Comparison of ENCODE assay signal across 9 cellular contexts in genomic region chr5:95759634-95760033, GRCh38. TPM values are rescaled to one million over a fixed set of nuclear protein-coding genes. Genes with fewer than 3 reads are reported as not detected.
DNase-seq lines count a peak whose midpoint lies in the region; ATAC-seq and TF ChIP-seq lines count a peak whose summit lies in the region.
"Had no signal": no experiment of that assay in that cellular context is flagged by ENCODE, and none has a peak within 500 bp of the region (broad histone marks: within the 10 kb centered on the region; RNA-seq: fewer than 3 reads in every experiment).

No MANE protein-coding gene starts in this region.

- H3K27me3 ChIP-seq in CD4-positive, alpha-beta memory T cell (ENCODE audit: insufficient read depth, low read length), result no peaks in the 10 kb centered on the region
- H3K27me3 ChIP-seq in Loucy (ENCODE audit: insufficient read depth, low read length, poor library complexity, severe bottlenecking) (no peaks in the 10 kb centered on the region), foreskin keratinocyte (no peaks in the 10 kb centered on the region)
- H3K27me3 ChIP-seq: tibial artery had no signal

- H3K4me2 ChIP-seq in Loucy (ENCODE audit: low read depth, low read length, poor library complexity, severe bottlenecking), result peak overlapping the region; percentile 82

- POLR2A ChIA-PET in CD4-positive, alpha-beta memory T cell (lab: Charles Lee; ENCODE audit: partially characterized antibody), result interaction anchor here (1.1 kb wide), 1 partner anchor 112 kb away, joined by 4 read pairs; no protein-coding TSS in a partner anchor

- TF ChIP-seq CTCF in Loucy (conservative IDR thresholded peaks at IDR 0.05; ENCODE audit: low read length) (no peak), foreskin keratinocyte (conservative IDR thresholded peaks at IDR 0.05) (no peak)

- DNase-seq in CD4-positive, alpha-beta memory T cell, result no peak
- no peak for DNase-seq in central memory CD8-positive, alpha-beta T cell (ENCODE audit: low spot score in 2 of 2)
- no peak for DNase-seq in natural killer cell treated with Interleukin-12 subunit alpha and Interleukin-12 subunit beta and Interleukin-15 and Interleukin-18, amount 100 ng/mL, for 72 hours (ENCODE audit: low spot score)
- DNase-seq in foreskin keratinocyte (no peak), 8988T (no peak)
- DNase-seq: tibial artery had no signal

- H3K36me3 Mint-ChIP-seq in CD4-positive, alpha-beta memory T cell, result peaks cover 0 to 3% of the 10 kb centered on the region in 2 donors
- H3K36me3 Mint-ChIP-seq in central memory CD8-positive, alpha-beta T cell (ENCODE audit: insufficient read depth), result no peaks in the 10 kb centered on the region
- H3K36me3 Mint-ChIP-seq in natural killer cell treated with Interleukin-12 subunit alpha and Interleukin-12 subunit beta and Interleukin-15 and Interleukin-18, amount 100 ng/mL, for 72 hours, result peaks cover 4% of the 10 kb centered on the region

- peak; percentile 33 for ATAC-seq in central memory CD8-positive, alpha-beta T cell (replicated peaks; ENCODE audit: extremely low read depth, poor library complexity, severe bottlenecking)
- no peak for ATAC-seq in natural killer cell treated with Interleukin-12 subunit alpha and Interleukin-12 subunit beta and Interleukin-15 and Interleukin-18, amount 100 ng/mL, for 72 hours
- ATAC-seq in foreskin keratinocyte (no peak), HG02588 (IDR thresholded peaks at IDR 0.05; ENCODE audit: unreplicated experiment) (no peak), GM21528 (IDR thresholded peaks at IDR 0.05; ENCODE audit: low FRiP score, unreplicated experiment) (no peak)

- H3F3A ChIP-seq in Loucy (ENCODE audit: low read depth), result no peaks in the 10 kb centered on the region

- H3K4me3 Mint-ChIP-seq in CD4-positive, alpha-beta memory T cell, result peak overlapping the region in 4 of 8 donors; percentile 13 to 96 (median 40)
- H3K4me3 Mint-ChIP-seq in central memory CD8-positive, alpha-beta T cell, result no peak overlapping the region
- peak overlapping the region; percentile 81 for H3K4me3 Mint-ChIP-seq in natural killer cell treated with Interleukin-12 subunit alpha and Interleukin-12 subunit beta and Interleukin-15 and Interleukin-18, amount 100 ng/mL, for 72 hours

- peaks cover 27% of the 10 kb centered on the region for H3K4me1 ChIP-seq in CD4-positive, alpha-beta memory T cell (ENCODE audit: insufficient read depth, low read length)
- peaks cover 38% of the 10 kb centered on the region for H3K4me1 ChIP-seq in Loucy (ENCODE audit: insufficient read depth, low read length, poor library complexity, severe bottlenecking)
- peaks cover 13% of the 10 kb centered on the region for H3K4me1 ChIP-seq in foreskin keratinocyte

- intact Hi-C loops in CD4-positive, alpha-beta memory T cell (cut with micrococcal nuclease), result loop anchor here (1.0 kb wide), 1 partner anchor 205 kb away; the partner anchor contains the start of gene SKIC3

- H3K27ac ChIP-seq in CD4-positive, alpha-beta memory T cell (ENCODE audit: low read depth, low read length), result no peak overlapping the region
- no peak overlapping the region for H3K27ac ChIP-seq in foreskin keratinocyte

- no peak overlapping the region for H3K4me3 ChIP-seq in CD4-positive, alpha-beta memory T cell (ENCODE audit: low read length in 2 of 2)
- H3K4me3 ChIP-seq in Loucy (ENCODE audit: low read length, poor library complexity, severe bottlenecking), result no peak overlapping the region
- H3K4me3 ChIP-seq: tibial artery had no signal

- no peaks in the 10 kb centered on the region for H4K20me1 ChIP-seq in Loucy (ENCODE audit: insufficient read depth, low read length, poor library complexity, severe bottlenecking)

- H3K9me2 ChIP-seq in Loucy (replicated peaks; ENCODE audit: low read depth, low read length), result no peaks in the 10 kb centered on the region

- H3K4me1 Mint-ChIP-seq in CD4-positive, alpha-beta memory T cell, result peaks cover 17 to 33% (median 27%) of the 10 kb centered on the region in 4 donors
- peaks cover 38% of the 10 kb centered on the region for H3K4me1 Mint-ChIP-seq in central memory CD8-positive, alpha-beta T cell
- peaks cover 33 to 45% of the 10 kb centered on the region in 2 donors for H3K4me1 Mint-ChIP-seq in natural killer cell treated with Interleukin-12 subunit alpha and Interleukin-12 subunit beta and Interleukin-15 and Interleukin-18, amount 100 ng/mL, for 72 hours (ENCODE audit: low read depth in 2 of 2)

- no peak overlapping the region for H3K9ac ChIP-seq in Loucy (ENCODE audit: low read depth, low read length, poor library complexity, severe bottlenecking)

- H3K9me3 Mint-ChIP-seq in CD4-positive, alpha-beta memory T cell, result no peaks in the 10 kb centered on the region
- H3K9me3 Mint-ChIP-seq in central memory CD8-positive, alpha-beta T cell, result no peaks in the 10 kb centered on the region
- H3K9me3 Mint-ChIP-seq in natural killer cell treated with Interleukin-12 subunit alpha and Interleukin-12 subunit beta and Interleukin-15 and Interleukin-18, amount 100 ng/mL, for 72 hours, result no peaks in the 10 kb centered on the region

- no peaks in the 10 kb centered on the region for H3K79me2 ChIP-seq in Loucy (ENCODE audit: insufficient read depth, low read length)

- no peaks in the 10 kb centered on the region for H3K36me3 ChIP-seq in CD4-positive, alpha-beta memory T cell (ENCODE audit: insufficient read depth, low read length)
- H3K36me3 ChIP-seq in Loucy (ENCODE audit: insufficient read depth, low read length), result peaks cover 27% of the 10 kb centered on the region; the same call in 1 of the 2 replicates

- no peaks in the 10 kb centered on the region for H3K9me3 ChIP-seq in CD4-positive, alpha-beta memory T cell (ENCODE audit: control insufficient read depth in 1 of 2, low read length in 2 of 2)
- H3K9me3 ChIP-seq in Loucy (ENCODE audit: insufficient read depth, low read depth, low read length), result no peaks in the 10 kb centered on the region
- H3K9me3 ChIP-seq: tibial artery had no signal

- H3K27me3 Mint-ChIP-seq in CD4-positive, alpha-beta memory T cell, result no peaks in the 10 kb centered on the region
- H3K27me3 Mint-ChIP-seq in central memory CD8-positive, alpha-beta T cell, result no peaks in the 10 kb centered on the region
- no peaks in the 10 kb centered on the region for H3K27me3 Mint-ChIP-seq in natural killer cell treated with Interleukin-12 subunit alpha and Interleukin-12 subunit beta and Interleukin-15 and Interleukin-18, amount 100 ng/mL, for 72 hours

- CTCF ChIA-PET in CD4-positive, alpha-beta memory T cell (lab: Charles Lee; ENCODE audit: partially characterized antibody), result interaction anchor here (1.5 to 1.7 kb wide), 2 partner anchors 49 to 95 kb away, joined by 3 to 5 read pairs; no protein-coding TSS in a partner anchor

- no peak overlapping the region for H2AFZ ChIP-seq in Loucy (ENCODE audit: low read length)

- H3K27ac Mint-ChIP-seq in CD4-positive, alpha-beta memory T cell, result peak overlapping the region in 4 of 7 donors; percentile 54 to 91 (median 83)
- peak overlapping the region; percentile 86 for H3K27ac Mint-ChIP-seq in central memory CD8-positive, alpha-beta T cell (ENCODE audit: low read depth)
- peak overlapping the region; percentile 84 to 92 for H3K27ac Mint-ChIP-seq in natural killer cell treated with Interleukin-12 subunit alpha and Interleukin-12 subunit beta and Interleukin-15 and Interleukin-18, amount 100 ng/mL, for 72 hours

RNA-seq across cellular contexts. Expression of gene RHOBTB3, which starts 28.5 kb away (rescaled TPM):
- under 1 TPM; 0.32 to 0.61 TPM for total RNA-seq in CD4-positive, alpha-beta memory T cell
- polyA plus RNA-seq in CD4-positive, alpha-beta memory T cell, result 1 to 10 TPM; 1.6 to 1.8 TPM
- 10 to 100 TPM; 14.7 to 17.4 TPM for total RNA-seq in natural killer cell treated with Interleukin-12 subunit alpha and Interleukin-12 subunit beta and Interleukin-15 and Interleukin-18, amount 100 ng/mL, for 72 hours
- total RNA-seq in foreskin keratinocyte, result 2.4 and 2.8 TPM in 2 replicates
- 0.45 and 0.50 TPM in 2 replicates for polyA plus RNA-seq in foreskin keratinocyte
